In genomic region chr2:234559609-234560008, GRCh38 we compare ENCODE assay signal across 13 cellular contexts.
DNase-seq lines count a peak whose midpoint lies in the region; ATAC-seq and TF ChIP-seq lines count a peak whose summit lies in the region.
"Had no signal": no experiment of that assay in that cellular context is flagged by ENCODE, and none has a peak within 500 bp of the region (broad histone marks: within the 10 kb centered on the region; RNA-seq: fewer than 3 reads in every experiment).

No MANE protein-coding gene starts in this region.

- in situ Hi-C loops in GM13977 (cut with MboI; ENCODE audit: low pct_unique_long_range_greater_than_20kb, low sequenced_read_pairs, unreplicated experiment) = loop anchor here (25.0 kb wide), 1 partner anchor 1178 kb away; no protein-coding TSS in a partner anchor

- DNase-seq in DMS53 treated with DMSO at 0.1 percent for 48 hours (lab: John Stamatoyannopoulos, UW; ENCODE audit: unreplicated experiment) (peak; percentile 20), NCI-H69 (lab: John Stamatoyannopoulos, UW) (peak; percentile 63), mucosa of descending colon (no peak), GM13977 (ENCODE audit: low spot score) (no peak), anterior cingulate cortex (lab: John Stamatoyannopoulos, UW) (no peak), middle frontal gyrus (ENCODE audit: extremely low spot score, low spot score) (no peak)
- DNase-seq: CD8-positive, alpha-beta T cell; COR-L47; DMS153; H7 had no signal

- H3K4me3 ChIP-seq in mucosa of descending colon = no peak overlapping the region
- H3K4me3 ChIP-seq: GM23338 had no signal

- TF ChIP-seq CTCF in mucosa of descending colon (IDR thresholded peaks at IDR 0.05) (no peak), GM13977 (IDR thresholded peaks at IDR 0.05; ENCODE audit: extremely low read depth, insufficient read depth, missing control alignments) (no peak)

- no peaks in the 10 kb centered on the region for H3K9me3 ChIP-seq in mucosa of descending colon

- ATAC-seq in esophagus mucosa (peak; percentile 56), mucosa of descending colon (peak; percentile 25)
- no peak for ATAC-seq in activated CD4-positive, CD25-positive, alpha-beta regulatory T cell treated with anti-CD3 and anti-CD28 coated beads, Interleukin-2, amount 50 U/mL, for 24 hours
- ATAC-seq: CD8-positive, alpha-beta T cell; GM23338 had no signal

- intact Hi-C loops in mucosa of descending colon (cut with DNase I, micrococcal nuclease) = no loop called here

- H3K4me1 ChIP-seq in mucosa of descending colon (ENCODE audit: low read depth) = no peaks in the 10 kb centered on the region

- no peaks in the 10 kb centered on the region for H3K36me3 ChIP-seq in mucosa of descending colon (ENCODE audit: low read depth)

Comparison
In these comparisons a context has a peak if more than half of its experiments do, and no peak if none do; other contexts are left out.
1. DNase-seq: peak in DMS53 treated with DMSO at 0.1 percent for 48 hours (single experiment) and NCI-H69 (single experiment); none in mucosa of descending colon (0 of 3), GM13977 (single experiment), anterior cingulate cortex (0 of 58) and middle frontal gyrus (single experiment).
2. ATAC-seq: peak in esophagus mucosa (single experiment) and mucosa of descending colon (single experiment); none in activated CD4-positive, CD25-positive, alpha-beta regulatory T cell treated with anti-CD3 and anti-CD28 coated beads, Interleukin-2, amount 50 U/mL, for 24 hours (0 of 2).